24 cellular contexts compared by ENCODE assay signal in genomic region chr2:173196080-173196479, GRCh38.
DNase-seq lines count a peak whose midpoint lies in the region; ATAC-seq and TF ChIP-seq lines count a peak whose summit lies in the region.
"Had no signal": no experiment of that assay in that cellular context is flagged by ENCODE, and none has a peak within 500 bp of the region (broad histone marks: within the 10 kb centered on the region; RNA-seq: fewer than 3 reads in every experiment).

No MANE protein-coding gene starts in this region.

- no peak for TF ChIP-seq POLR2A in thyroid gland (IDR thresholded peaks at IDR 0.05)

- peaks cover 40% of the 10 kb centered on the region for H3K4me1 ChIP-seq in cardiac muscle cell (ENCODE audit: low read depth)
- H3K4me1 ChIP-seq in Panc1 (ENCODE audit: control insufficient read depth, insufficient read depth, low read length): peaks cover 37% of the 10 kb centered on the region
- H3K4me1 ChIP-seq in thyroid gland: peaks cover 52 to 68% of the 10 kb centered on the region in 2 donors

- H3K9me3 ChIP-seq in cardiac muscle cell (ENCODE audit: low read depth): no peaks in the 10 kb centered on the region
- H3K9me3 ChIP-seq in Panc1 (ENCODE audit: control insufficient read depth, insufficient read depth, low read depth, low read length): no peaks in the 10 kb centered on the region
- no peaks in the 10 kb centered on the region for H3K9me3 ChIP-seq in thyroid gland
- H3K9me3 ChIP-seq: vagina had no signal

- CTCF ChIA-PET in Panc1 (lab: Charles Lee): no interaction called here

- WGBS in thyroid gland, 2 donors: 94% methylated on average over 6 of the region's 6 CpGs

- no peak for ATAC-seq in Panc1
- ATAC-seq in GM21360 (IDR thresholded peaks at IDR 0.05; ENCODE audit: unreplicated experiment): no peak
- ATAC-seq in HG02884 (IDR thresholded peaks at IDR 0.05; ENCODE audit: unreplicated experiment): no peak
- ATAC-seq: activated CD4-positive, alpha-beta T cell treated with anti-CD3 and anti-CD28 coated beads for 36 hours; GM12878; PC-3; stimulated activated memory B cell treated with anti-CD40 and anti-IgM and Interleukin-4, amounts not matched to agents 10 μg/mL and 1 μg/mL and 100 μg/mL, for 72 hours had no signal

- H3K27ac ChIP-seq in cardiac muscle cell (peak overlapping the region; percentile 80), Panc1 (ENCODE audit: low read length) (peak overlapping the region; percentile 89), thyroid gland (peak overlapping the region; percentile 88 to 93 (median 92))
- H3K27ac ChIP-seq: vagina had no signal

- intact Hi-C loops in cardiac septum (cut with DNase I): no loop called here
- intact Hi-C loops in Panc1 (cut with micrococcal nuclease; ENCODE audit: unreplicated experiment): no loop called here
- intact Hi-C loops in thyroid gland (cut with DNase I): no loop called here

- H3K4me3 ChIP-seq in cardiac muscle cell (no peak overlapping the region), Panc1 (ENCODE audit: low read depth in 2 of 2, low read length in 2 of 2) (no peak overlapping the region), thyroid gland (replicated peaks in 1 of 3) (no peak overlapping the region)
- H3K4me3 ChIP-seq: GM12878, vagina had no signal

- BruUV-seq in Panc1 (replicated peaks; lab: Mats Ljungman, UMichigan): no TSS peak

- POLR2A ChIA-PET in Panc1 (lab: Charles Lee): no interaction called here

- in situ Hi-C loops in Panc1 (cut with HindIII; ENCODE audit: low pct_unique_long_range_greater_than_20kb, low sequenced_read_pairs): no loop called here

- H3K27me3 ChIP-seq in cardiac muscle cell (no peaks in the 10 kb centered on the region), Panc1 (ENCODE audit: control insufficient read depth, insufficient read depth, low read length) (no peaks in the 10 kb centered on the region), thyroid gland (no peaks in the 10 kb centered on the region)
- H3K27me3 ChIP-seq: vagina had no signal

- TF ChIP-seq CTCF in cardiac muscle cell (IDR thresholded peaks at IDR 0.05; ENCODE audit: low read depth, low read length): no peak
- TF ChIP-seq CTCF in Panc1 (IDR thresholded peaks at IDR 0.05): no peak
- TF ChIP-seq CTCF in thyroid gland (IDR thresholded peaks at IDR 0.05): no peak
- TF ChIP-seq CTCF in GM10266 (IDR thresholded peaks at IDR 0.05; ENCODE audit: control insufficient read depth, insufficient read depth, low read depth, missing control alignments): no peak

- DNase-seq in cardiac muscle cell (ENCODE audit: low read depth in 1 of 2, low spot score in 1 of 2) (no peak), cardiac septum (ENCODE audit: low spot score) (no peak), Panc1 (ENCODE audit: low read depth, low spot score) (no peak), iPS-NIHi11 (ENCODE audit: low spot score) (peak; percentile 45), thyroid gland (no peak), GM10266 (ENCODE audit: extremely low spot score) (no peak)
- DNase-seq: activated CD4-positive, alpha-beta T cell treated with anti-CD3 and anti-CD28 coated beads for 36 hours; activated effector memory CD4-positive, alpha-beta T cell treated with Interleukin-2 at 50 U/mL for 16 hours; activated T-cell treated with anti-CD3 and anti-CD28 coated beads for 4 hours; aorta; CD4-positive, CD25-positive, alpha-beta regulatory T cell; dermis blood vessel endothelial cell; kidney glomerular epithelial cell; NCI-H187 treated with DMSO at 0.1 percent for 48 hours; NCI-H524; PC-3; posterior cingulate gyrus; SHP77; stimulated activated CD4-positive, alpha-beta T cell treated with anti-CD3 and anti-CD28 coated beads, Interleukin-4, amount 100 ng/mL, for 4 hours had no signal

- H3K36me3 ChIP-seq in cardiac muscle cell (peaks cover 39% of the 10 kb centered on the region), Panc1 (ENCODE audit: control insufficient read depth, insufficient read depth, low read length) (peaks cover 37% of the 10 kb centered on the region), thyroid gland (no peaks in the 10 kb centered on the region)
